In genomic region chr3:13537926-13538325, GRCh38 we compare ENCODE assay signal across 13 cellular contexts. TPM values are rescaled to one million over a fixed set of nuclear protein-coding genes. Genes with fewer than 3 reads are reported as not detected.
DNase-seq lines count a peak whose midpoint lies in the region; ATAC-seq and TF ChIP-seq lines count a peak whose summit lies in the region.
"Had no signal": no experiment of that assay in that cellular context is flagged by ENCODE, and none has a peak within 500 bp of the region (broad histone marks: within the 10 kb centered on the region; RNA-seq: fewer than 3 reads in every experiment).

No MANE protein-coding gene starts in this region.

- ATAC-seq in PC-3 (peak; percentile 89), GM21737 (IDR thresholded peaks at IDR 0.05; ENCODE audit: unreplicated experiment) (no peak), GM21717 (IDR thresholded peaks at IDR 0.05; ENCODE audit: unreplicated experiment) (no peak)
- no peak for ATAC-seq in activated CD4-positive, alpha-beta T cell treated with anti-CD3 and anti-CD28 coated beads for 36 hours

- H3K27ac ChIP-seq in PC-3 (ENCODE audit: low read length) (peak overlapping the region; percentile 88), tibial nerve (peak overlapping the region in 2 of 4 donors; percentile 73 to 75)

- H3K36me3 Mint-ChIP-seq in Calu3 (ENCODE audit: insufficient read depth, unreplicated experiment): peaks cover 21% of the 10 kb centered on the region
- H3K36me3 Mint-ChIP-seq in activated CD4-positive, alpha-beta T cell treated with anti-CD3 and anti-CD28 coated beads for 36 hours (ENCODE audit: low read depth): no peaks in the 10 kb centered on the region

- peak overlapping the region; percentile 92 for H3K27ac Mint-ChIP-seq in Calu3 (ENCODE audit: unreplicated experiment)
- H3K27ac Mint-ChIP-seq in activated CD4-positive, alpha-beta T cell treated with anti-CD3 and anti-CD28 coated beads for 36 hours: no peak overlapping the region
- H3K27ac Mint-ChIP-seq: activated naive CD8-positive, alpha-beta T cell treated with anti-CD3 and anti-CD28 coated beads for 36 hours had no signal

- DNase-seq in Calu3 (peak; percentile 72), PC-3 (peak; percentile 96), epithelial cell of proximal tubule (ENCODE audit: low read depth) (peak; percentile 22), retinal pigment epithelial cell (ENCODE audit: low read depth) (peak; percentile 93), tibial nerve (ENCODE audit: low spot score in 2 of 2) (no peak)
- DNase-seq in activated CD4-positive, alpha-beta T cell treated with anti-CD3 and anti-CD28 coated beads for 36 hours: no peak
- DNase-seq: activated naive CD8-positive, alpha-beta T cell treated with anti-CD3 and anti-CD28 coated beads for 36 hours; HCEC 1CT; NCI-H1694; RPMI8226; stimulated activated CD4-positive, alpha-beta T cell treated with anti-CD3 and anti-CD28 coated beads, Interleukin-2, amount 100 ng/mL, for 48 hours had no signal

- H3K27me3 ChIP-seq in PC-3 (ENCODE audit: low read length) (no peaks in the 10 kb centered on the region), tibial nerve (no peaks in the 10 kb centered on the region)

- H3K36me3 ChIP-seq in PC-3 (ENCODE audit: low read depth, low read length): no peaks in the 10 kb centered on the region
- no peaks in the 10 kb centered on the region for H3K36me3 ChIP-seq in tibial nerve

- TF ChIP-seq CTCF in Calu3 (IDR thresholded peaks at IDR 0.05; ENCODE audit: unreplicated experiment): no peak
- no peak for TF ChIP-seq CTCF in PC-3 (conservative IDR thresholded peaks at IDR 0.05; ENCODE audit: low read depth, low read length)
- TF ChIP-seq CTCF in epithelial cell of proximal tubule (conservative IDR thresholded peaks at IDR 0.05; ENCODE audit: low read depth, low read length): no peak
- no peak for TF ChIP-seq CTCF in retinal pigment epithelial cell (conservative IDR thresholded peaks at IDR 0.05; ENCODE audit: low read depth, low read length)
- no peak for TF ChIP-seq CTCF in tibial nerve (IDR thresholded peaks at IDR 0.05)

- no peak overlapping the region for H3K4me3 Mint-ChIP-seq in Calu3 (ENCODE audit: low read depth, unreplicated experiment)
- H3K4me3 Mint-ChIP-seq in activated CD4-positive, alpha-beta T cell treated with anti-CD3 and anti-CD28 coated beads for 36 hours: no peak overlapping the region
- H3K4me3 Mint-ChIP-seq: activated naive CD8-positive, alpha-beta T cell treated with anti-CD3 and anti-CD28 coated beads for 36 hours had no signal

- H3K4me2 ChIP-seq in PC-3 (ENCODE audit: low read length): peak overlapping the region; percentile 22

- TF ChIP-seq EP300 in tibial nerve (IDR thresholded peaks at IDR 0.05): peak in 1 of 2 donors; percentile 50

- H3K9me3 ChIP-seq in PC-3 (ENCODE audit: low read length) (peaks cover 3% of the 10 kb centered on the region; the same call in 1 of the 2 replicates), tibial nerve (no peaks in the 10 kb centered on the region)

- H3K9me3 Mint-ChIP-seq in Calu3 (ENCODE audit: low read depth, unreplicated experiment): peaks cover 4% of the 10 kb centered on the region
- H3K9me3 Mint-ChIP-seq in activated CD4-positive, alpha-beta T cell treated with anti-CD3 and anti-CD28 coated beads for 36 hours (ENCODE audit: low read depth): no peaks in the 10 kb centered on the region

- H3K9me2 ChIP-seq in PC-3 (replicated peaks; ENCODE audit: low read length): no peaks in the 10 kb centered on the region

- no peaks in the 10 kb centered on the region for H3F3A ChIP-seq in PC-3 (ENCODE audit: low read length, unreplicated experiment)

- intact Hi-C loops in Calu3 (cut with micrococcal nuclease; ENCODE audit: unreplicated experiment): loop anchor here (2.0 kb wide), 1 partner anchor 13 kb away; no protein-coding TSS in a partner anchor
- intact Hi-C loops in PC-3 (cut with micrococcal nuclease): loop anchor here (2.0 kb wide), 2 partner anchors 41 to 63 kb away; no protein-coding TSS in a partner anchor
- intact Hi-C loops in activated CD4-positive, alpha-beta T cell treated with anti-CD3 and anti-CD28 coated beads for 36 hours (cut with DNase I, micrococcal nuclease): no loop called here

- BruUV-seq in Calu3 (replicated peaks; lab: Mats Ljungman, UMichigan) (no TSS peak), PC-3 (replicated peaks; lab: Mats Ljungman, UMichigan) (no TSS peak)

- peaks cover 35% of the 10 kb centered on the region for H3K4me1 Mint-ChIP-seq in Calu3 (ENCODE audit: low read depth, unreplicated experiment)
- peaks cover 9% of the 10 kb centered on the region for H3K4me1 Mint-ChIP-seq in activated CD4-positive, alpha-beta T cell treated with anti-CD3 and anti-CD28 coated beads for 36 hours

- no peaks in the 10 kb centered on the region for H4K20me1 ChIP-seq in PC-3 (ENCODE audit: low read length)

- peak overlapping the region; percentile 65 for H3K9ac ChIP-seq in PC-3 (ENCODE audit: low read length)

- 40 to 61% methylated on average over 6 of the region's 6 CpGs for WGBS in tibial nerve, 2 donors

- H3K79me2 ChIP-seq in PC-3 (ENCODE audit: low read length): no peaks in the 10 kb centered on the region

- POLR2A ChIA-PET in PC-3 (lab: Charles Lee; ENCODE audit: unreplicated experiment): no interaction called here
- POLR2A ChIA-PET in activated CD4-positive, alpha-beta T cell treated with anti-CD3 and anti-CD28 coated beads for 36 hours (lab: Charles Lee): no interaction called here

- no peak overlapping the region for H3K4me3 ChIP-seq in PC-3 (ENCODE audit: low read length)
- no peak overlapping the region for H3K4me3 ChIP-seq in epithelial cell of proximal tubule (ENCODE audit: low read depth, low read length)
- no peak overlapping the region for H3K4me3 ChIP-seq in retinal pigment epithelial cell (ENCODE audit: low read length)
- no peak overlapping the region for H3K4me3 ChIP-seq in tibial nerve

- H2AFZ ChIP-seq in PC-3 (ENCODE audit: low read length): no peak overlapping the region

- no peak for TF ChIP-seq POLR2A in tibial nerve (IDR thresholded peaks at IDR 0.05)

- CTCF ChIA-PET in Calu3 (lab: Charles Lee) (no interaction called here), PC-3 (lab: Charles Lee) (no interaction called here)
- CTCF ChIA-PET in activated CD4-positive, alpha-beta T cell treated with anti-CD3 and anti-CD28 coated beads for 36 hours (lab: Charles Lee): interaction anchor here (0.7 kb wide), 1 partner anchor 120 kb away, joined by 3 read pairs; no protein-coding TSS in a partner anchor

- no peaks in the 10 kb centered on the region for H3K27me3 Mint-ChIP-seq in Calu3 (ENCODE audit: unreplicated experiment)
- peaks cover 6% of the 10 kb centered on the region for H3K27me3 Mint-ChIP-seq in activated CD4-positive, alpha-beta T cell treated with anti-CD3 and anti-CD28 coated beads for 36 hours

- H3K4me1 ChIP-seq in PC-3 (ENCODE audit: insufficient read depth, low read length) (peaks cover 38% of the 10 kb centered on the region), tibial nerve (peaks cover 0 to 70% (median 21%) of the 10 kb centered on the region in 4 donors)

RNA-seq across cellular contexts. Expression of gene FBLN2, which starts 11.0 kb away (rescaled TPM):
- total RNA-seq in Calu3 (2022) (not detected in 2 replicates), PC-3 (2014; rRNA removed) (0.11 and 2.1 TPM in 2 replicates), epithelial cell of proximal tubule (0.94 and 1.1 TPM in 2 replicates), tibial nerve (100 to 1,000 TPM; 185 to 445 (median 240) TPM)
- total RNA-seq in activated CD4-positive, alpha-beta T cell treated with anti-CD3 and anti-CD28 coated beads for 36 hours: under 1 TPM in 1 of 2 experiments, not detected in 1; 0.05 TPM

RNA-seq across cellular contexts. Expression of gene HDAC11, which starts 57.8 kb away (rescaled TPM):
- total RNA-seq in Calu3 (2022): 11.8 and 16.5 TPM in 2 replicates
- total RNA-seq in PC-3 (2014; rRNA removed): 21.8 and 24.2 TPM in 2 replicates
- 8.8 and 9.8 TPM in 2 replicates for total RNA-seq in epithelial cell of proximal tubule
- 1 to 10 TPM; 3.4 to 4.1 TPM for total RNA-seq in activated CD4-positive, alpha-beta T cell treated with anti-CD3 and anti-CD28 coated beads for 36 hours
- 10 to 100 TPM; 20.9 to 25.1 (median 23.9) TPM for total RNA-seq in tibial nerve

Comparison
In these comparisons a context has a peak if more than half of its experiments do, and no peak if none do; other contexts are left out.
1. DNase-seq: peak in Calu3 (single experiment), PC-3 (single experiment), epithelial cell of proximal tubule (single experiment) and retinal pigment epithelial cell (single experiment); none in activated CD4-positive, alpha-beta T cell treated with anti-CD3 and anti-CD28 coated beads for 36 hours (single experiment) and tibial nerve (0 of 2).
2. RNA of gene FBLN2, which starts 11.0 kb away (total RNA-seq): 185 to 445 TPM in tibial nerve; 0.94 to 1.1 TPM in epithelial cell of proximal tubule, 0.05 TPM in activated CD4-positive, alpha-beta T cell treated with anti-CD3 and anti-CD28 coated beads for 36 hours, 0.11 to 2.1 TPM in PC-3 and not detected in Calu3; every median in the first group is over 10 times any median in the second.
3. intact Hi-C loops: an anchor here in Calu3 (2.0 kb wide) and PC-3 (2.0 kb wide); none called in activated CD4-positive, alpha-beta T cell treated with anti-CD3 and anti-CD28 coated beads for 36 hours.